11 cellular contexts compared by ENCODE assay signal in genomic region chr18:55265916-55266488, GRCh38.
DNase-seq lines count a peak whose midpoint lies in the region; ATAC-seq and TF ChIP-seq lines count a peak whose summit lies in the region.
"Had no signal": no experiment of that assay in that cellular context is flagged by ENCODE, and none has a peak within 500 bp of the region (broad histone marks: within the 10 kb centered on the region; RNA-seq: fewer than 3 reads in every experiment).

No MANE protein-coding gene starts in this region.

- no peak overlapping the region for H2BK5ac ChIP-seq in mesenchymal stem cell (ENCODE audit: low read depth, low read length, poor library complexity, severe bottlenecking)

- H2BK12ac ChIP-seq in mesenchymal stem cell (ENCODE audit: low read length in 2 of 2), result no peak overlapping the region

- H3K9ac ChIP-seq in PC-3 (ENCODE audit: low read length), result no peak overlapping the region
- H3K9ac ChIP-seq in mesenchymal stem cell (ENCODE audit: low read length), result no peak overlapping the region

- no peak overlapping the region for H3K4ac ChIP-seq in mesenchymal stem cell (ENCODE audit: low read depth in 1 of 2, low read length in 2 of 2)

- no peaks in the 10 kb centered on the region for H3K9me2 ChIP-seq in PC-3 (replicated peaks; ENCODE audit: low read length)

- no TSS peak for BruUV-seq in PC-3 (replicated peaks; lab: Mats Ljungman, UMichigan)

- WGBS in mesenchymal stem cell, result 71% methylated on average over 3 of the region's 5 CpGs

- POLR2A ChIA-PET in PC-3 (lab: Charles Lee; ENCODE audit: unreplicated experiment), result no interaction called here

- CTCF ChIA-PET in PC-3 (lab: Charles Lee), result no interaction called here

- no peak overlapping the region for H3K23ac ChIP-seq in mesenchymal stem cell (ENCODE audit: low read length in 2 of 2)

- H3K4me2 ChIP-seq in PC-3 (ENCODE audit: low read length) (peak overlapping the region; percentile 8; the same call in 1 of the 2 replicates), mesenchymal stem cell (ENCODE audit: low read length, poor library complexity, severe bottlenecking) (no peak overlapping the region)

- H3K27ac ChIP-seq in PC-3 (ENCODE audit: low read length) (no peak overlapping the region), mesenchymal stem cell (ENCODE audit: low read length, poor library complexity, severe bottlenecking) (no peak overlapping the region)

- ATAC-seq in GM19023 (IDR thresholded peaks at IDR 0.05; ENCODE audit: unreplicated experiment) (peak; percentile 37), HG02763 (IDR thresholded peaks at IDR 0.05; ENCODE audit: unreplicated experiment) (peak; percentile 42), PC-3 (peak; percentile 59)
- no peak for ATAC-seq in activated CD4-positive, CD25-positive, alpha-beta regulatory T cell treated with anti-CD3 and anti-CD28 coated beads, Interleukin-2, amount 50 U/mL, for 24 hours
- ATAC-seq: activated naive CD8-positive, alpha-beta T cell treated with anti-CD3 and anti-CD28 coated beads, Interleukin-2, amount 50 U/mL, for 24 hours; T-helper 17 cell had no signal

- H3K4me3 ChIP-seq in PC-3 (ENCODE audit: low read length) (no peak overlapping the region), mesenchymal stem cell (ENCODE audit: insufficient read depth in 1 of 2, low read depth in 1 of 2, low read length in 2 of 2) (no peak overlapping the region)

- intact Hi-C loops in PC-3 (cut with micrococcal nuclease), result no loop called here

- H3K18ac ChIP-seq in mesenchymal stem cell (ENCODE audit: low read depth in 1 of 2, low read length in 2 of 2), result no peak overlapping the region

- no peak overlapping the region for H2BK120ac ChIP-seq in mesenchymal stem cell (ENCODE audit: low read depth, low read length)

- H3K36me3 ChIP-seq in PC-3 (ENCODE audit: low read depth, low read length) (no peaks in the 10 kb centered on the region), mesenchymal stem cell (ENCODE audit: control insufficient read depth in 1 of 2, insufficient read depth in 2 of 2, low read depth in 1 of 2, low read length in 2 of 2) (peaks cover 6 to 97% of the 10 kb centered on the region in 2 experiments)

- H3K14ac ChIP-seq in mesenchymal stem cell (ENCODE audit: low read length in 2 of 2), result no peak overlapping the region

- peaks cover 21% of the 10 kb centered on the region for H3K4me1 ChIP-seq in PC-3 (ENCODE audit: insufficient read depth, low read length)
- H3K4me1 ChIP-seq in mesenchymal stem cell (ENCODE audit: control insufficient read depth, insufficient read depth, low read depth, low read length), result no peaks in the 10 kb centered on the region

- H2BK15ac ChIP-seq in mesenchymal stem cell (ENCODE audit: low read depth, poor library complexity, severe bottlenecking), result no peak overlapping the region

- H2AFZ ChIP-seq in PC-3 (ENCODE audit: low read length) (no peak overlapping the region), mesenchymal stem cell (ENCODE audit: low read depth, low read length) (no peak overlapping the region)

- H3K9me3 ChIP-seq in PC-3 (ENCODE audit: low read length) (no peaks in the 10 kb centered on the region), mesenchymal stem cell (ENCODE audit: control insufficient read depth, low read length) (no peaks in the 10 kb centered on the region)
- H3K9me3 ChIP-seq: spleen had no signal

- H4K91ac ChIP-seq in mesenchymal stem cell (ENCODE audit: low read length), result no peak overlapping the region

- no peaks in the 10 kb centered on the region for H3F3A ChIP-seq in PC-3 (ENCODE audit: low read length, unreplicated experiment)

- H4K20me1 ChIP-seq in PC-3 (ENCODE audit: low read length), result no peaks in the 10 kb centered on the region

- no peak for TF ChIP-seq CTCF in PC-3 (conservative IDR thresholded peaks at IDR 0.05; ENCODE audit: low read depth, low read length)

- H3K79me1 ChIP-seq in mesenchymal stem cell (replicated peaks; ENCODE audit: low read length, poor library complexity, severe bottlenecking), result peaks cover 2% of the 10 kb centered on the region

- no peak overlapping the region for H2AK5ac ChIP-seq in mesenchymal stem cell (ENCODE audit: low read length, severe bottlenecking)

- H3K79me2 ChIP-seq in PC-3 (ENCODE audit: low read length), result no peaks in the 10 kb centered on the region

- H3K27me3 ChIP-seq in PC-3 (ENCODE audit: low read length) (no peaks in the 10 kb centered on the region), mesenchymal stem cell (ENCODE audit: control insufficient read depth in 1 of 2, insufficient read depth in 1 of 2, low read length in 2 of 2) (no peaks in the 10 kb centered on the region)
- H3K27me3 ChIP-seq: spleen had no signal

- no peak overlapping the region for H4K8ac ChIP-seq in mesenchymal stem cell (ENCODE audit: low read length)

- DNase-seq in PC-3, result peak; percentile 67
- DNase-seq in mesenchymal stem cell, result peak; percentile 41
- DNase-seq in NCI-H2029 (lab: John Stamatoyannopoulos, UW), result no peak
- DNase-seq in SKM-1 (lab: John Stamatoyannopoulos, UW; ENCODE audit: unreplicated experiment), result no peak
- no peak for DNase-seq in NCI-H748 treated with DMSO at 0.1 percent for 48 hours (lab: John Stamatoyannopoulos, UW)
- DNase-seq: activated naive CD8-positive, alpha-beta T cell treated with anti-CD3 and anti-CD28 coated beads, Interleukin-2, amount 50 U/mL, for 24 hours; spleen; T-helper 17 cell had no signal

Comparison
In these comparisons a context has a peak if more than half of its experiments do, and no peak if none do; other contexts are left out.
1. ATAC-seq: peak in GM19023 (single experiment), HG02763 (single experiment) and PC-3 (single experiment); none in activated CD4-positive, CD25-positive, alpha-beta regulatory T cell treated with anti-CD3 and anti-CD28 coated beads, Interleukin-2, amount 50 U/mL, for 24 hours (0 of 2).
2. DNase-seq: peak in PC-3 (single experiment) and mesenchymal stem cell (single experiment); none in NCI-H2029 (single experiment), SKM-1 (single experiment) and NCI-H748 treated with DMSO at 0.1 percent for 48 hours (single experiment).